In genomic region chr20:13121840-13122515, GRCh38 we compare ENCODE assay signal across 14 cellular contexts.
DNase-seq lines count a peak whose midpoint lies in the region; ATAC-seq and TF ChIP-seq lines count a peak whose summit lies in the region.
"Had no signal": no experiment of that assay in that cellular context is flagged by ENCODE, and none has a peak within 500 bp of the region (broad histone marks: within the 10 kb centered on the region; RNA-seq: fewer than 3 reads in every experiment).

No MANE protein-coding gene starts in this region.

- no peaks in the 10 kb centered on the region for H3K36me3 ChIP-seq in WERI-Rb-1

- no peak overlapping the region for H3K27ac ChIP-seq in WERI-Rb-1

- peak; percentile 13 for DNase-seq in GM10266 (ENCODE audit: extremely low spot score)
- DNase-seq in WERI-Rb-1 = no peak
- DNase-seq in AG08395 (ENCODE audit: low spot score) = no peak
- DNase-seq in NK-92 treated with Interleukin-12 subunit alpha and Interleukin-12 subunit beta, amount 100 ng/mL, for 24 hours (lab: John Stamatoyannopoulos, UW) = no peak
- DNase-seq: activated CD4-positive, alpha-beta T cell treated with anti-CD3 and anti-CD28 coated beads for 48 hours; anterior cingulate cortex; MV-4-11; NCI-H226; small intestine had no signal

- no peaks in the 10 kb centered on the region for H3K27me3 ChIP-seq in WERI-Rb-1 (ENCODE audit: insufficient read depth, low read depth, severe bottlenecking)

- no peaks in the 10 kb centered on the region for H3K9me3 ChIP-seq in WERI-Rb-1 (ENCODE audit: severe bottlenecking)

- TF ChIP-seq CTCF in GM10266 (IDR thresholded peaks at IDR 0.05; ENCODE audit: control insufficient read depth, insufficient read depth, low read depth, missing control alignments) = no peak
- no peak for TF ChIP-seq CTCF in WERI-Rb-1 (IDR thresholded peaks at IDR 0.05; ENCODE audit: low read depth, low read length)

- peak; percentile 68 for ATAC-seq in GM19025 (IDR thresholded peaks at IDR 0.05; ENCODE audit: low read depth, unreplicated experiment)
- peak; percentile 72 for ATAC-seq in HG02678 (IDR thresholded peaks at IDR 0.05; ENCODE audit: unreplicated experiment)
- ATAC-seq in HG03342 (IDR thresholded peaks at IDR 0.05; ENCODE audit: unreplicated experiment) = peak; percentile 68
- ATAC-seq in GM21367 (IDR thresholded peaks at IDR 0.05; ENCODE audit: unreplicated experiment) = no peak

- no peak overlapping the region for H3K4me3 ChIP-seq in WERI-Rb-1 (ENCODE audit: low read depth, low read length)
- H3K4me3 ChIP-seq: lung had no signal
